In genomic region chr12:64912501-64912900, GRCh38 we compare ENCODE assay signal across 1 cellular context.
TF ChIP-seq lines count a peak whose summit lies in the region.

No MANE protein-coding gene starts in this region.

TF ChIP-seq in IMR-90, 13 proteins besides CTCF, POLR2A, EP300 and RAD21 (continued from another document):
- TF ChIP-seq RFX5 (IDR thresholded peaks at IDR 0.05; ENCODE audit: low read depth, low read length) (no peak), NFE2L2 (IDR thresholded peaks at IDR 0.05; ENCODE audit: low read depth, low read length) (no peak), MXI1 (IDR thresholded peaks at IDR 0.05; ENCODE audit: borderline replicate concordance, low read depth, low read length) (no peak), FOS (IDR thresholded peaks at IDR 0.05; ENCODE audit: low read depth, low read length) (no peak), MAFK (IDR thresholded peaks at IDR 0.05; ENCODE audit: low read depth, low read length) (no peak)
TF ChIP-seq in IMR-90: peak in this region for 0.
